In the genomic region with DNA sequence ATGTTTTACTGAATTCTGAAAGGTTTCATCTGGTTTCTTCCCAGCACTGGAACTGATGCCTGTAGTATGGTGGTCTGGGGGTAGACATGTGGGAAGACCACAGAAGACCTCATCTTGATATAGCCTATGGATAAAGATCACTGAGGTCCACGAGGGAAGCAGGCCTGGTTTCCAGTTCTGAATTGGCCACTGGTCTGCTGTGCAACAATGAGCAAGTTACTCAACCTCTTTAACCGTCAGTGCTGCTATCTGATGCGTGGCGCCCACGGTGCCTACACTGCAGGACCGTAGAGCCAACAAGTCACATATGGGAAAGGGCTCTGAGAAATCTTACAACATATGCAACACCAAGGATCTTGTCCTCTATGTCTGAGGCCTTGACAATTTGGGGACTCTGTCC, we compare ENCODE assay signal across 1 cellular context.
TF ChIP-seq lines count a peak whose summit lies in the region.

No MANE protein-coding gene starts in this region.

TF ChIP-seq in WTC11, 78 proteins besides CTCF, POLR2A, EP300 and RAD21 (continued from another document):
- TF ChIP-seq, protein P1, sequence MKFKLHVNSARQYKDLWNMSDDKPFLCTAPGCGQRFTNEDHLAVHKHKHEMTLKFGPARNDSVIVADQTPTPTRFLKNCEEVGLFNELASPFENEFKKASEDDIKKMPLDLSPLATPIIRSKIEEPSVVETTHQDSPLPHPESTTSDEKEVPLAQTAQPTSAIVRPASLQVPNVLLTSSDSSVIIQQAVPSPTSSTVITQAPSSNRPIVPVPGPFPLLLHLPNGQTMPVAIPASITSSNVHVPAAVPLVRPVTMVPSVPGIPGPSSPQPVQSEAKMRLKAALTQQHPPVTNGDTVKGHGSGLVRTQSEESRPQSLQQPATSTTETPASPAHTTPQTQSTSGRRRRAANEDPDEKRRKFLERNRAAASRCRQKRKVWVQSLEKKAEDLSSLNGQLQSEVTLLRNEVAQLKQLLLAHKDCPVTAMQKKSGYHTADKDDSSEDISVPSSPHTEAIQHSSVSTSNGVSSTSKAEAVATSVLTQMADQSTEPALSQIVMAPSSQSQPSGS (CRISPR knock-in tag; IDR thresholded peaks at IDR 0.05; ENCODE audit: borderline replicate concordance, low read depth) = no peak
- TF ChIP-seq ZNF671 (CRISPR knock-in tag; IDR thresholded peaks at IDR 0.05) (no peak), NFE2L1 (CRISPR knock-in tag; IDR thresholded peaks at IDR 0.05) (no peak), NR2C2 (CRISPR knock-in tag; IDR thresholded peaks at IDR 0.05) (no peak)
- TF ChIP-seq, protein P2, sequence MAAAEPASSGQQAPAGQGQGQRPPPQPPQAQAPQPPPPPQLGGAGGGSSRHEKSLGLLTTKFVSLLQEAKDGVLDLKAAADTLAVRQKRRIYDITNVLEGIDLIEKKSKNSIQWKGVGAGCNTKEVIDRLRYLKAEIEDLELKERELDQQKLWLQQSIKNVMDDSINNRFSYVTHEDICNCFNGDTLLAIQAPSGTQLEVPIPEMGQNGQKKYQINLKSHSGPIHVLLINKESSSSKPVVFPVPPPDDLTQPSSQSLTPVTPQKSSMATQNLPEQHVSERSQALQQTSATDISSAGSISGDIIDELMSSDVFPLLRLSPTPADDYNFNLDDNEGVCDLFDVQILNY (CRISPR knock-in tag; IDR thresholded peaks at IDR 0.05) = no peak
- TF ChIP-seq, protein P3, sequence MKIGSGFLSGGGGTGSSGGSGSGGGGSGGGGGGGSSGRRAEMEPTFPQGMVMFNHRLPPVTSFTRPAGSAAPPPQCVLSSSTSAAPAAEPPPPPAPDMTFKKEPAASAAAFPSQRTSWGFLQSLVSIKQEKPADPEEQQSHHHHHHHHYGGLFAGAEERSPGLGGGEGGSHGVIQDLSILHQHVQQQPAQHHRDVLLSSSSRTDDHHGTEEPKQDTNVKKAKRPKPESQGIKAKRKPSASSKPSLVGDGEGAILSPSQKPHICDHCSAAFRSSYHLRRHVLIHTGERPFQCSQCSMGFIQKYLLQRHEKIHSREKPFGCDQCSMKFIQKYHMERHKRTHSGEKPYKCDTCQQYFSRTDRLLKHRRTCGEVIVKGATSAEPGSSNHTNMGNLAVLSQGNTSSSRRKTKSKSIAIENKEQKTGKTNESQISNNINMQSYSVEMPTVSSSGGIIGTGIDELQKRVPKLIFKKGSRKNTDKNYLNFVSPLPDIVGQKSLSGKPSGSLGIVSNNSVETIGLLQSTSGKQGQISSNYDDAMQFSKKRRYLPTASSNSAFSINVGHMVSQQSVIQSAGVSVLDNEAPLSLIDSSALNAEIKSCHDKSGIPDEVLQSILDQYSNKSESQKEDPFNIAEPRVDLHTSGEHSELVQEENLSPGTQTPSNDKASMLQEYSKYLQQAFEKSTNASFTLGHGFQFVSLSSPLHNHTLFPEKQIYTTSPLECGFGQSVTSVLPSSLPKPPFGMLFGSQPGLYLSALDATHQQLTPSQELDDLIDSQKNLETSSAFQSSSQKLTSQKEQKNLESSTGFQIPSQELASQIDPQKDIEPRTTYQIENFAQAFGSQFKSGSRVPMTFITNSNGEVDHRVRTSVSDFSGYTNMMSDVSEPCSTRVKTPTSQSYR (CRISPR knock-in tag; IDR thresholded peaks at IDR 0.05) = no peak
